ENCODE assay signal across 1 cellular context in genomic region chrX:110086162-110086915, GRCh38.
TF ChIP-seq lines count a peak whose summit lies in the region.

No MANE protein-coding gene starts in this region.

TF ChIP-seq in A549, 52 proteins besides CTCF, POLR2A, EP300 and RAD21 (continued from another document):
- TF ChIP-seq ZFP36 (IDR thresholded peaks at IDR 0.05; ENCODE audit: borderline replicate concordance, partially characterized antibody) (no peak), CBX2 (IDR thresholded peaks at IDR 0.05; ENCODE audit: borderline replicate concordance, low read depth) (no peak), CHD4 (IDR thresholded peaks at IDR 0.05; ENCODE audit: borderline replicate concordance) (no peak), HOXB13 (CRISPR knock-in tag; IDR thresholded peaks at IDR 0.05; ENCODE audit: low read depth) (no peak), NR3C1 (IDR thresholded peaks at IDR 0.05) (no peak), USF2 (IDR thresholded peaks at IDR 0.05) (no peak), RARB (CRISPR knock-in tag; IDR thresholded peaks at IDR 0.05) (no peak), POLR2AphosphoS2 (conservative IDR thresholded peaks at IDR 0.05; ENCODE audit: low read length) (no peak), KDM1A (IDR thresholded peaks at IDR 0.05; ENCODE audit: low read depth) (no peak), JUN (IDR thresholded peaks at IDR 0.05) (0 out of 5 replicates have a peak, but pooled peaks of 1 of the 2 experiments have one; percentile 30), SREBF2 (IDR thresholded peaks at IDR 0.05) (no peak), HOXB5 (CRISPR knock-in tag; IDR thresholded peaks at IDR 0.05) (0 out of 2 replicates have a peak, but pooled peaks have one; percentile 28), EHMT2 (IDR thresholded peaks at IDR 0.05; ENCODE audit: low read depth) (no peak), MAX (IDR thresholded peaks at IDR 0.05) (no peak), E2F6 (IDR thresholded peaks at IDR 0.05; ENCODE audit: borderline replicate concordance, low read depth) (no peak), HES2 (IDR thresholded peaks at IDR 0.05) (no peak), ZSCAN20 (CRISPR knock-in tag; IDR thresholded peaks at IDR 0.05) (no peak)
